8 cellular contexts compared by ENCODE assay signal in genomic region chr3:47065681-47066080, GRCh38.
"Had no signal": no experiment of that assay in that cellular context is flagged by ENCODE, and none has a peak within 500 bp of the region (broad histone marks: within the 10 kb centered on the region; RNA-seq: fewer than 3 reads in every experiment).

No MANE protein-coding gene starts in this region.

- ATAC-seq: HCT116 had no signal

- H3K4me3 Mint-ChIP-seq: HFFc6, IgD-negative memory B cell had no signal

- H3K27me3 Mint-ChIP-seq: IgD-negative memory B cell had no signal

- H3K4me3 ChIP-seq: GM23248, HAP-1 had no signal

- H3K9me3 ChIP-seq: HAP-1 had no signal

- H3K27ac ChIP-seq: GM23248 had no signal

- H3K27ac Mint-ChIP-seq: HFFc6 had no signal

- H3K9me3 Mint-ChIP-seq: HFFc6, IgD-negative memory B cell had no signal

- DNase-seq: GM23248, GOT3, H7, HFFc6, KBM-7 had no signal

- H3K9ac ChIP-seq: GM23248 had no signal
